Comparison of ENCODE assay signal across 25 cellular contexts in the genomic region with DNA sequence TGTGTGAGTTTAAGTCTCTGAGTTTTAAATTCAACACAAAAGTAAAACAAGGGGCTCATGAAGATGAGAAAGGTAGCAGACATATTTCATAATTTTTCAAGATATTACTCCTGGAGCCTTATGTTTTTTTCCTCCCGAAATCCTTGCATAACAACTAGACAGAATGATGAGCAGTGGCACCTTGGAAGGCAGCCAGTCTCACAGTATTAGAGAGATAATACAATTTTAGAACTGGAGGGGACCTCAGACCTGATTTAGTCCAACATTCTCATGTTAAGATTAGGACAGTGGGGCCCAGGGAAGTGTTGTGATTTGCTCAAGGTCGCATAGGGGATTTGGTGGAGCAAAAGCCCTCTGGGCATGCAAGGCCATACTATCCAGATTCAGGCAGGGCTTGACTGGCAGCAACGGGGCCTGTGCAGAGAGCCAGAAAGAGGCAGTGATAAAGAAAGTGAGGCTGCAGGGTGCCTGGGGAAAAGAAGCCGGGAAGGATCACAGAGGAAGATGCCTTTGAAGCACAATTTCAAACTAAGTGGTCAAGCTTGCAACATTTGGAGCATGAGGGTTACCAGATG. TPM values are rescaled to one million over a fixed set of nuclear protein-coding genes. Genes with fewer than 3 reads are reported as not detected.
A peak's percentile ranks its signal among the peaks of the same experiment; 100 is the strongest.
DNase-seq lines count a peak whose midpoint lies in the region; ATAC-seq and TF ChIP-seq lines count a peak whose summit lies in the region.
"Had no signal": no experiment of that assay in that cellular context is flagged by ENCODE, and none has a peak within 500 bp of the region (broad histone marks: within the 10 kb centered on the region; RNA-seq: fewer than 3 reads in every experiment).

No MANE protein-coding gene starts in this region.

- no peak for ATAC-seq in HG02642 (IDR thresholded peaks at IDR 0.05; ENCODE audit: poor library complexity, unreplicated experiment)
- ATAC-seq: natural killer cell treated with Interleukin-12 subunit alpha and Interleukin-12 subunit beta and Interleukin-15 and Interleukin-18, amount 100 ng/mL, for 72 hours had no signal

- H3K36me3 ChIP-seq in neural progenitor cell (no peaks in the 10 kb centered on the region), vagina (no peaks in the 10 kb centered on the region)

- H3K4me1 ChIP-seq in neural progenitor cell (peaks cover 31% of the 10 kb centered on the region), vagina (peaks cover 19% of the 10 kb centered on the region)

- TF ChIP-seq POLR2A in vagina (IDR thresholded peaks at IDR 0.05), result no peak

- H3K27ac ChIP-seq in neural progenitor cell (no peak overlapping the region), vagina (no peak overlapping the region)
- H3K27ac ChIP-seq: hepatocyte had no signal

- H3K4me1 Mint-ChIP-seq in glutamatergic neuron (ENCODE audit: low read depth, unreplicated experiment) (peaks cover 4% of the 10 kb centered on the region), neural progenitor cell (peaks cover 3% of the 10 kb centered on the region)

- DNase-seq in Ammon's horn (ENCODE audit: low spot score) (peak; percentile 39), NCI-H82 treated with DMSO at 0.1 percent for 48 hours (lab: John Stamatoyannopoulos, UW; ENCODE audit: unreplicated experiment) (peak; percentile 81), glutamatergic neuron (peak; percentile 35), neural progenitor cell (ENCODE audit: low spot score) (no peak), OCI-M1 (lab: John Stamatoyannopoulos, UW) (no peak), vagina (ENCODE audit: extremely low spot score in 2 of 2) (no peak), NCI-H2107 (lab: John Stamatoyannopoulos, UW) (no peak)
- DNase-seq: activated CD4-positive, alpha-beta T cell treated with anti-CD3 and anti-CD28 coated beads, Interleukin-2, amount 50 U/mL, for 4 hours; activated CD4-positive, CD25-positive, alpha-beta regulatory T cell; DMS79; effector CD8-positive, alpha-beta T cell; erythroblast; foreskin fibroblast; H7; Kasumi-1; NCI-H1092; NCI-H1930; NCI-H2227 treated with DMSO at 0.1 percent for 48 hours; NCI-H69; SW 1271 had no signal

- H4K20me1 ChIP-seq in neural progenitor cell (ENCODE audit: low read depth), result no peaks in the 10 kb centered on the region

- TF ChIP-seq CTCF in glutamatergic neuron (IDR thresholded peaks at IDR 0.05; ENCODE audit: partially characterized antibody, unreplicated experiment) (no peak), neural progenitor cell (IDR thresholded peaks at IDR 0.05) (no peak), vagina (IDR thresholded peaks at IDR 0.05) (no peak)

- H3K4me3 Mint-ChIP-seq in glutamatergic neuron (ENCODE audit: unreplicated experiment), result no peak overlapping the region
- H3K4me3 Mint-ChIP-seq in neural progenitor cell, result no peak overlapping the region
- H3K4me3 Mint-ChIP-seq: activated naive CD8-positive, alpha-beta T cell; natural killer cell treated with Interleukin-12 subunit alpha and Interleukin-12 subunit beta and Interleukin-15 and Interleukin-18, amount 100 ng/mL, for 72 hours; type B pancreatic cell had no signal

- no peak overlapping the region for H3K4me2 ChIP-seq in neural progenitor cell
- H3K4me2 ChIP-seq: hepatocyte had no signal

- peaks cover 14% of the 10 kb centered on the region for H3F3A ChIP-seq in neural progenitor cell (ENCODE audit: low read depth)

- H3K9me3 Mint-ChIP-seq in glutamatergic neuron (ENCODE audit: unreplicated experiment), result no peaks in the 10 kb centered on the region
- H3K9me3 Mint-ChIP-seq in neural progenitor cell, result no peaks in the 10 kb centered on the region
- H3K9me3 Mint-ChIP-seq: natural killer cell treated with Interleukin-12 subunit alpha and Interleukin-12 subunit beta and Interleukin-15 and Interleukin-18, amount 100 ng/mL, for 72 hours; type B pancreatic cell had no signal

- H3K9ac ChIP-seq in neural progenitor cell, result no peak overlapping the region

- H3K79me2 ChIP-seq in neural progenitor cell (ENCODE audit: low read depth), result no peaks in the 10 kb centered on the region
- H3K79me2 ChIP-seq: hepatocyte had no signal

- no peak overlapping the region for H3K4me3 ChIP-seq in neural progenitor cell
- no peak overlapping the region for H3K4me3 ChIP-seq in vagina
- H3K4me3 ChIP-seq: hepatocyte had no signal

- no peaks in the 10 kb centered on the region for H3K27me3 Mint-ChIP-seq in glutamatergic neuron (ENCODE audit: unreplicated experiment)
- no peaks in the 10 kb centered on the region for H3K27me3 Mint-ChIP-seq in neural progenitor cell (ENCODE audit: insufficient read depth, low read depth)
- H3K27me3 Mint-ChIP-seq: activated naive CD8-positive, alpha-beta T cell; type B pancreatic cell had no signal

- H3K27me3 ChIP-seq in neural progenitor cell (no peaks in the 10 kb centered on the region), vagina (no peaks in the 10 kb centered on the region)
- H3K27me3 ChIP-seq: hepatocyte had no signal

- H3K27ac Mint-ChIP-seq in glutamatergic neuron (ENCODE audit: unreplicated experiment) (no peak overlapping the region), neural progenitor cell (no peak overlapping the region)
- H3K27ac Mint-ChIP-seq: activated naive CD8-positive, alpha-beta T cell; natural killer cell treated with Interleukin-12 subunit alpha and Interleukin-12 subunit beta and Interleukin-15 and Interleukin-18, amount 100 ng/mL, for 72 hours; type B pancreatic cell had no signal

- H3K9me3 ChIP-seq in neural progenitor cell (ENCODE audit: low read depth) (no peaks in the 10 kb centered on the region), vagina (no peaks in the 10 kb centered on the region)

- intact Hi-C loops in vagina (cut with DNase I), result no loop called here

- H3K36me3 Mint-ChIP-seq in glutamatergic neuron (ENCODE audit: unreplicated experiment) (no peaks in the 10 kb centered on the region), neural progenitor cell (no peaks in the 10 kb centered on the region)
- H3K36me3 Mint-ChIP-seq: activated naive CD8-positive, alpha-beta T cell; natural killer cell treated with Interleukin-12 subunit alpha and Interleukin-12 subunit beta and Interleukin-15 and Interleukin-18, amount 100 ng/mL, for 72 hours; type B pancreatic cell had no signal

- H2AFZ ChIP-seq in neural progenitor cell (replicated peaks), result peak overlapping the region; percentile 44
- H2AFZ ChIP-seq: hepatocyte had no signal

RNA-seq across cellular contexts. Expression of a gene that starts 31.4 kb away (rescaled TPM):
- total RNA-seq in glutamatergic neuron (ENCODE audit: unreplicated experiment), result 36.7 TPM
- 48.7 and 61.1 TPM in 2 replicates for total RNA-seq in neural progenitor cell (ENCODE audit: low replicate concordance)
- 16.5 TPM for total RNA-seq in vagina

Comparison
In these comparisons a context has a peak if more than half of its experiments do, and no peak if none do; other contexts are left out.
1. DNase-seq: peak in Ammon's horn (single experiment), NCI-H82 treated with DMSO at 0.1 percent for 48 hours (single experiment) and glutamatergic neuron (single experiment); none in neural progenitor cell (single experiment), OCI-M1 (single experiment), vagina (0 of 2) and NCI-H2107 (single experiment).